Comparison of ENCODE assay signal across 8 cellular contexts in the genomic region with DNA sequence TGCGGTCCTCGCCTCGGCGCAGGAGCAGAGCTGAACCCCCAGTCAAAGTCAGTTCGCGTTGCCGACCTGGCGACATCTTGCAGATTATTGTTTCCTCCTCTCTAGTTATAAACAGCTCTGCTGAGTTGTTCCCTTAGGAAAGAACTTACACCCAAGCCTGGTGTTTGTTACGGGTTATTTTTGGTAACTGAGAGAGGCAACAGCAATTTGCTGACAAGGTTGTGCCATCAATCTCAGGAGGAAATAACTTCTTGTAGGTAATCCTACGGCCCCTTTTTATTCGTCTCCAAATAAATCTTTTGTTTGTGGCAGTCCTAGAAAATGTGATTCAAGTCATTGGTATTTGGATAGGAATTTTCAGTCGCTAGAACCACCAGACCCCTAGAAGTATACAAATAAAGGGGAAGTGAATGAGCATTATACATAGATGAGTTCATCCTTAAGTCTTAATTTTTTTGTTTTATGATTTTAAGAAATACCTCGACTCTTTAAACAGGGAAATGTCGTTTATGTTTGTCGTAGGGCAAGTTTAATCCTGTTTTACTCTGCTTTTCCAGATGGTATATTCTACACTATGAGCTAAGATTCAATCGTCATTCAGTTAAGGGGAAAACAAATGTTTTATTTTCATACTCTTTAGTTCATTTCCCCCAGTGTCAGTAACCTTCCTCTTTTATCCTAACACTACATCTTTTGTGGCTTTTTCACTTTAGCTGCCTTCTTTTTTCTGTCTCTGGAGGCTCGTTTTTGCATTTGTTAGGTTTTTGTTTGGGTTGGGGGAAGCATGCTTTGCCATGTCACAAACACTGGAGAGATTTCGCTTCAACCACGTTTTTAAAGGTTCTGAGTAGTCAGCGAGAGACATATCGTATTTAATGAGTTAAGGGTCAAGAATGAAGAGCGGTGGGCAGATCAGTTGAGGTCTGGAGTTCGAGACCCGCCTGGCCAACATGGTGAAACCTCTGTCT. TPM values are rescaled to one million over a fixed set of nuclear protein-coding genes. Genes with fewer than 3 reads are reported as not detected.
DNase-seq lines count a peak whose midpoint lies in the region; ATAC-seq lines count a peak whose summit lies in the region.

No MANE protein-coding gene starts in this region.

- H3K4me1 ChIP-seq in iPS DF 6.9 (ENCODE audit: control insufficient read depth, insufficient read depth, low read length) (no peaks in the 10 kb centered on the region), skeletal muscle satellite cell (ENCODE audit: control insufficient read depth, insufficient read depth, low read length) (peaks cover 4% of the 10 kb centered on the region)

- H3K4me3 ChIP-seq in iPS DF 6.9 (ENCODE audit: low read length) (peak overlapping the region; percentile 48; the same call in 1 of the 2 replicates), skeletal muscle satellite cell (ENCODE audit: low read length) (peak overlapping the region; percentile 74)

- no peaks in the 10 kb centered on the region for H3K9me3 ChIP-seq in iPS DF 6.9 (ENCODE audit: control insufficient read depth, insufficient read depth, low read length)
- H3K9me3 ChIP-seq in skeletal muscle satellite cell (replicated peaks; ENCODE audit: low read length), result no peaks in the 10 kb centered on the region

- no peaks in the 10 kb centered on the region for H3K27me3 Mint-ChIP-seq in activated naive CD8-positive, alpha-beta T cell treated with anti-CD3 and anti-CD28 coated beads for 36 hours

- DNase-seq in NCI-H2227 treated with DMSO at 0.1 percent for 48 hours (lab: John Stamatoyannopoulos, UW) (peak; percentile 9), NCI-H2227 (lab: John Stamatoyannopoulos, UW; ENCODE audit: unreplicated experiment) (no peak), M059J (ENCODE audit: low read depth) (peak; percentile 59), iPS DF 6.9 (ENCODE audit: low read depth, low spot score) (no peak)
- no peak for DNase-seq in activated naive CD8-positive, alpha-beta T cell treated with anti-CD3 and anti-CD28 coated beads for 36 hours

- H3K4me2 ChIP-seq in skeletal muscle satellite cell (ENCODE audit: low read length), result peak overlapping the region; percentile 97

- H3K36me3 Mint-ChIP-seq in activated naive CD8-positive, alpha-beta T cell treated with anti-CD3 and anti-CD28 coated beads for 36 hours, result peaks cover 19% of the 10 kb centered on the region

- peaks cover 27% of the 10 kb centered on the region for H3K4me1 Mint-ChIP-seq in activated naive CD8-positive, alpha-beta T cell treated with anti-CD3 and anti-CD28 coated beads for 36 hours

- H3K9ac ChIP-seq in skeletal muscle satellite cell (ENCODE audit: low read depth, low read length), result peak overlapping the region; percentile 74

- no peak for ATAC-seq in HG03175 (IDR thresholded peaks at IDR 0.05; ENCODE audit: unreplicated experiment)
- no peak for ATAC-seq in GM18511 (IDR thresholded peaks at IDR 0.05; ENCODE audit: unreplicated experiment)

- H3K4me3 Mint-ChIP-seq in activated naive CD8-positive, alpha-beta T cell treated with anti-CD3 and anti-CD28 coated beads for 36 hours, result peak overlapping the region; percentile 87

- no peak overlapping the region for H3K27ac ChIP-seq in iPS DF 6.9 (ENCODE audit: low read length)

- H3K27ac Mint-ChIP-seq in activated naive CD8-positive, alpha-beta T cell treated with anti-CD3 and anti-CD28 coated beads for 36 hours, result peak overlapping the region; percentile 86

- no peaks in the 10 kb centered on the region for H3K36me3 ChIP-seq in iPS DF 6.9 (ENCODE audit: control insufficient read depth, insufficient read depth, low read length)
- H3K36me3 ChIP-seq in skeletal muscle satellite cell (ENCODE audit: insufficient read depth, low read length), result no peaks in the 10 kb centered on the region

- WGBS in iPS DF 6.9 (ENCODE audit: insufficient coverage, insufficient read length), result no CpG with 5 or more reads among the region's 24 CpGs

- no peaks in the 10 kb centered on the region for H3K9me3 Mint-ChIP-seq in activated naive CD8-positive, alpha-beta T cell treated with anti-CD3 and anti-CD28 coated beads for 36 hours

- H3K27me3 ChIP-seq in iPS DF 6.9 (ENCODE audit: control insufficient read depth, insufficient read depth, low read length) (peaks cover 8% of the 10 kb centered on the region; the same call in 1 of the 2 replicates), skeletal muscle satellite cell (ENCODE audit: control insufficient read depth, insufficient read depth, low read length) (peaks cover 13% of the 10 kb centered on the region)

RNA-seq across cellular contexts. Expression of a gene that starts 1.2 kb away (rescaled TPM):
- 6.1 and 12.4 TPM in 2 replicates for total RNA-seq in M059J (2014; rRNA removed; shearing (Covaris generic))
- total RNA-seq in activated naive CD8-positive, alpha-beta T cell treated with anti-CD3 and anti-CD28 coated beads for 36 hours, result 10 to 100 TPM; 27.5 to 28.1 TPM
- 5.6 and 6.1 TPM in 2 replicates for total RNA-seq in skeletal muscle satellite cell (2012; rRNA removed)

RNA-seq across cellular contexts. Expression of a gene that starts 29.2 kb away (rescaled TPM):
- not detected in 2 replicates for total RNA-seq in M059J (2014; rRNA removed; shearing (Covaris generic))
- total RNA-seq in activated naive CD8-positive, alpha-beta T cell treated with anti-CD3 and anti-CD28 coated beads for 36 hours, result under 1 TPM; 0.74 to 0.78 TPM
- under 0.01 and 0.22 TPM in 2 replicates for total RNA-seq in skeletal muscle satellite cell (2012; rRNA removed)

Comparison
In these comparisons a context has a peak if more than half of its experiments do, and no peak if none do; other contexts are left out.
1. DNase-seq: peak in NCI-H2227 treated with DMSO at 0.1 percent for 48 hours (single experiment) and M059J (single experiment); none in NCI-H2227 (single experiment), activated naive CD8-positive, alpha-beta T cell treated with anti-CD3 and anti-CD28 coated beads for 36 hours (single experiment) and iPS DF 6.9 (single experiment).